4 cellular contexts compared by ENCODE assay signal in genomic region chr6:36723992-36724391, GRCh38. TPM values are rescaled to one million over a fixed set of nuclear protein-coding genes. Genes with fewer than 3 reads are reported as not detected.
"Had no signal": no experiment of that assay in that cellular context is flagged by ENCODE, and none has a peak within 500 bp of the region (broad histone marks: within the 10 kb centered on the region; RNA-seq: fewer than 3 reads in every experiment).

No MANE protein-coding gene starts in this region.

RNA-seq across cellular contexts. Expression of gene RAB44, which starts 26.4 kb away (rescaled TPM):
- total RNA-seq: M059J, PC-3, SJCRH30, SK-MEL-5 had no signal
